ENCODE assay signal across 12 cellular contexts in genomic region chr14:77709412-77709811, GRCh38. TPM values are rescaled to one million over a fixed set of nuclear protein-coding genes. Genes with fewer than 3 reads are reported as not detected.
A peak's percentile ranks its signal among the peaks of the same experiment; 100 is the strongest.
DNase-seq lines count a peak whose midpoint lies in the region; ATAC-seq and TF ChIP-seq lines count a peak whose summit lies in the region.
"Had no signal": no experiment of that assay in that cellular context is flagged by ENCODE, and none has a peak within 500 bp of the region (broad histone marks: within the 10 kb centered on the region; RNA-seq: fewer than 3 reads in every experiment).

No MANE protein-coding gene starts in this region.

- no peaks in the 10 kb centered on the region for H3K9me3 ChIP-seq in skeletal muscle satellite cell (replicated peaks; ENCODE audit: low read length)
- H3K9me3 ChIP-seq in adrenal gland (replicated peaks in 1 of 3), result no peaks in the 10 kb centered on the region

- H3K4me1 ChIP-seq in skeletal muscle satellite cell (ENCODE audit: control insufficient read depth, insufficient read depth, low read length), result peaks cover 17% of the 10 kb centered on the region
- peaks cover 9 to 31% of the 10 kb centered on the region in 2 donors for H3K4me1 ChIP-seq in adrenal gland (replicated peaks in 1 of 2)

- peak overlapping the region; percentile 85 for H3K9ac ChIP-seq in skeletal muscle satellite cell (ENCODE audit: low read depth, low read length)

- no peak for TF ChIP-seq CTCF in foreskin fibroblast (IDR thresholded peaks at IDR 0.05; ENCODE audit: low read depth, low read length)
- TF ChIP-seq CTCF in adrenal gland (IDR thresholded peaks at IDR 0.05), result no peak

- no peak overlapping the region for H3K27ac ChIP-seq in adrenal gland
- H3K27ac ChIP-seq: foreskin keratinocyte had no signal

- no peaks in the 10 kb centered on the region for H3K27me3 ChIP-seq in skeletal muscle satellite cell (ENCODE audit: control insufficient read depth, insufficient read depth, low read length)
- no peaks in the 10 kb centered on the region for H3K27me3 ChIP-seq in adrenal gland
- H3K27me3 ChIP-seq: foreskin keratinocyte had no signal

- H3K36me3 ChIP-seq in skeletal muscle satellite cell (ENCODE audit: insufficient read depth, low read length) (peaks cover 23% of the 10 kb centered on the region), adrenal gland (replicated peaks in 1 of 2) (peaks cover 0 to 31% of the 10 kb centered on the region in 2 donors)

- intact Hi-C loops in adrenal gland (cut with DNase I), result loop anchor here in 1 of 2 donors (10.0 kb wide), 1 partner anchor 245 kb away; no protein-coding TSS in a partner anchor

- H3K4me2 ChIP-seq in skeletal muscle satellite cell (ENCODE audit: low read length), result peak overlapping the region; percentile 82

- peak overlapping the region; percentile 84 to 98 for H3K4me3 ChIP-seq in foreskin fibroblast (ENCODE audit: low read depth in 1 of 2, low read length in 2 of 2)
- H3K4me3 ChIP-seq in skeletal muscle satellite cell (ENCODE audit: low read length), result peak overlapping the region; percentile 87
- peak overlapping the region in 1 of 4 donors; percentile 86 for H3K4me3 ChIP-seq in adrenal gland

- 83 to 87% (median 85%) methylated on average over 3 of the region's 3 CpGs for WGBS in adrenal gland, 4 donors

- in situ Hi-C loops in SK-MEL-5 (cut with HindIII; ENCODE audit: low pct_unique_long_range_greater_than_20kb, low sequenced_read_pairs), result no loop called here

- H3K4me3 Mint-ChIP-seq in T-helper 2 cell treated with Interferon-gamma antibody and Interleukin-4, amounts not matched to agents 5 μg/mL and 100 μg/mL, for 36 hours, result peak overlapping the region; percentile 99

- H3K27me3 Mint-ChIP-seq in T-helper 2 cell treated with Interferon-gamma antibody and Interleukin-4, amounts not matched to agents 5 μg/mL and 100 μg/mL, for 36 hours (ENCODE audit: low read depth), result no peaks in the 10 kb centered on the region

- no peaks in the 10 kb centered on the region for H3K9me3 Mint-ChIP-seq in T-helper 2 cell treated with Interferon-gamma antibody and Interleukin-4, amounts not matched to agents 5 μg/mL and 100 μg/mL, for 36 hours

- peaks cover 29% of the 10 kb centered on the region for H3K4me1 Mint-ChIP-seq in T-helper 2 cell treated with Interferon-gamma antibody and Interleukin-4, amounts not matched to agents 5 μg/mL and 100 μg/mL, for 36 hours (ENCODE audit: low read depth)

- TF ChIP-seq POLR2A in adrenal gland (IDR thresholded peaks at IDR 0.05), result no peak

- no peak overlapping the region for H3K27ac Mint-ChIP-seq in T-helper 2 cell treated with Interferon-gamma antibody and Interleukin-4, amounts not matched to agents 5 μg/mL and 100 μg/mL, for 36 hours

- no peak for DNase-seq in T-helper 2 cell treated with Interferon-gamma antibody and Interleukin-4, amounts not matched to agents 5 μg/mL and 100 μg/mL, for 36 hours (ENCODE audit: low spot score)
- DNase-seq in T-helper 2 cell (no peak), SK-MEL-5 (ENCODE audit: low read depth, low spot score) (peak; percentile 23), foreskin fibroblast (no peak), adrenal gland (no peak), NCI-H146 treated with DMSO at 0.1 percent for 48 hours (lab: John Stamatoyannopoulos, UW; ENCODE audit: unreplicated experiment) (no peak)
- DNase-seq: ACHN; foreskin keratinocyte; NCI-H1048; stimulated activated CD4-positive, alpha-beta T cell treated with anti-CD3 and anti-CD28 coated beads, Interleukin-4, amount 100 ng/mL, for 4 hours had no signal

- peaks cover 27% of the 10 kb centered on the region for H3K36me3 Mint-ChIP-seq in T-helper 2 cell treated with Interferon-gamma antibody and Interleukin-4, amounts not matched to agents 5 μg/mL and 100 μg/mL, for 36 hours (ENCODE audit: low read depth)

- ATAC-seq in GM18858 (IDR thresholded peaks at IDR 0.05; ENCODE audit: unreplicated experiment), result no peak
- ATAC-seq: foreskin keratinocyte had no signal

RNA-seq across cellular contexts. Expression of gene SLIRP, which starts 1.5 kb away (rescaled TPM):
- total RNA-seq in SK-MEL-5 (2014; rRNA removed; shearing (Covaris generic)), result 411 and 462 TPM in 2 replicates
- 246 and 318 TPM in 2 replicates for polyA plus RNA-seq in SK-MEL-5 (2015; cell fraction: cytosol; rRNA removed)
- 27.4 and 84.6 TPM in 2 replicates for polyA plus RNA-seq in SK-MEL-5 (2015; cell fraction: nucleus; rRNA removed)
- total RNA-seq in skeletal muscle satellite cell (2012; rRNA removed), result 295 and 362 TPM in 2 replicates
- total RNA-seq in adrenal gland, result 100 to 1,000 TPM in 5 of 8 donors, 10 to 100 TPM in 3; 70.6 to 744 (median 108) TPM
- 100 to 1,000 TPM; 208 to 602 (median 475) TPM for polyA plus RNA-seq in adrenal gland

RNA-seq across cellular contexts. Expression of gene ALKBH1, which starts 1.6 kb away (rescaled TPM):
- total RNA-seq in SK-MEL-5 (2014; rRNA removed; shearing (Covaris generic)), result 13.4 and 16.7 TPM in 2 replicates
- 10.6 and 11.7 TPM in 2 replicates for polyA plus RNA-seq in SK-MEL-5 (2015; cell fraction: cytosol; rRNA removed)
- 7.9 and 12.3 TPM in 2 replicates for polyA plus RNA-seq in SK-MEL-5 (2015; cell fraction: nucleus; rRNA removed)
- total RNA-seq in skeletal muscle satellite cell (2012; rRNA removed), result 9.4 and 10.3 TPM in 2 replicates
- 10 to 100 TPM in 6 of 8 donors, 1 to 10 TPM in 2; 6.7 to 17.6 (median 12.0) TPM for total RNA-seq in adrenal gland
- polyA plus RNA-seq in adrenal gland, result 10 to 100 TPM in 1 of 3 donors, 1 to 10 TPM in 2; 3.5 to 13.6 (median 7.4) TPM

RNA-seq across cellular contexts. Expression of gene SNW1, which starts 51.5 kb away (rescaled TPM):
- total RNA-seq in SK-MEL-5 (2014; rRNA removed; shearing (Covaris generic)), result 79.3 and 87.6 TPM in 2 replicates
- 54.0 and 56.6 TPM in 2 replicates for polyA plus RNA-seq in SK-MEL-5 (2015; cell fraction: cytosol; rRNA removed)
- 57.7 and 60.2 TPM in 2 replicates for polyA plus RNA-seq in SK-MEL-5 (2015; cell fraction: nucleus; rRNA removed)
- total RNA-seq in skeletal muscle satellite cell (2012; rRNA removed), result 34.7 and 49.9 TPM in 2 replicates
- 10 to 100 TPM; 32.8 to 67.5 (median 53.6) TPM for total RNA-seq in adrenal gland
- polyA plus RNA-seq in adrenal gland, result 10 to 100 TPM; 24.2 to 85.0 (median 30.4) TPM
